2 cellular contexts compared by ENCODE assay signal in genomic region chr3:44236485-44236908, GRCh38.
TF ChIP-seq lines count a peak whose summit lies in the region.

No MANE protein-coding gene starts in this region.

TF ChIP-seq in SK-N-SH, 30 proteins besides CTCF, POLR2A, EP300 and RAD21:
- no peak for TF ChIP-seq JUND (IDR thresholded peaks at IDR 0.05)

TF ChIP-seq in SK-N-SH treated with all-trans-retinoic acid at 6 μM for 48 hours, 23 proteins besides CTCF, POLR2A, EP300 and RAD21:
- no peak for TF ChIP-seq CSRNP3 (CRISPR knock-in tag; IDR thresholded peaks at IDR 0.05)
- no peak for TF ChIP-seq POU6F1 (CRISPR knock-in tag; IDR thresholded peaks at IDR 0.05; ENCODE audit: borderline replicate concordance, low read depth)
- no peak for TF ChIP-seq ARNTL (CRISPR knock-in tag; IDR thresholded peaks at IDR 0.05; ENCODE audit: borderline replicate concordance, low read depth)
- TF ChIP-seq PATZ1 (CRISPR knock-in tag; IDR thresholded peaks at IDR 0.05; ENCODE audit: borderline replicate concordance): no peak
- TF ChIP-seq ZFP30 (CRISPR knock-in tag; IDR thresholded peaks at IDR 0.05): no peak
- no peak for TF ChIP-seq RARB (CRISPR knock-in tag; IDR thresholded peaks at IDR 0.05)
- TF ChIP-seq TCF4 (CRISPR knock-in tag; IDR thresholded peaks at IDR 0.05; ENCODE audit: borderline replicate concordance): no peak
- no peak for TF ChIP-seq SNAI2 (CRISPR knock-in tag; IDR thresholded peaks at IDR 0.05)
- TF ChIP-seq TSHZ2 (CRISPR knock-in tag; IDR thresholded peaks at IDR 0.05): no peak
- TF ChIP-seq ZNF565 (CRISPR knock-in tag; conservative IDR thresholded peaks at IDR 0.05; ENCODE audit: low read depth): no peak
- TF ChIP-seq PPARA (CRISPR knock-in tag; IDR thresholded peaks at IDR 0.05; ENCODE audit: borderline replicate concordance): no peak
- no peak for TF ChIP-seq ZC3H10 (CRISPR knock-in tag; IDR thresholded peaks at IDR 0.05)
